ENCODE assay signal across 12 cellular contexts in the genomic region with DNA sequence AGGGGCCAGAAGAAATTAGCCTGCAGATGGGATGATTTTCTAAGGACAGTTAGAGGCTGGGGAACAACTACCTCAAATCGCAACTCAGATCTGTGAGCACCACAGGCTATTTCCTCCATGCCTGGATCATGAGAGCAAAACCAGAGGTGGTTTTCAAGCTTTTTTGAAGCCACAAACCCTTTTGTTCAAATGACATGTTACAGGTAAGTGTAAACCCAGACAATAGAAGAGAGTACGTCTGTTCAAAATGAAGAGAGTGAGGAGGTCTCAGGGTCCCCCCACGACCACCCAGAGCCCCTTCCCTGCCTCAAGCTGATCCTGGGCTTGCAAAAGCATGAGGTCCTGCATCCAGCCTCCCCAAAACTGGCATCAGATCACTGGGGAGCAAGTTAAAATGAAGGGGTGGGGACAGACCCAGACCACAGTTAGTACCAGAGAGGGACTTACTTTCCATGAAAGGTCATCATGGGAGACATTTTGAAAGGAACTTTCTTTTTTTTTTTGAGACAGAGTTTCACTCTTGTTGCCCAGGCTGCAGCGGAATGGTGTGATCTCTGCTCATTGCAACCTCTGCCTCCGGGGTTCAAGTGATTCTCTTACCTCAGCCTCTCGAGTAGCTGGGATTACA. TPM values are rescaled to one million over a fixed set of nuclear protein-coding genes. Genes with fewer than 3 reads are reported as not detected.
A peak's percentile ranks its signal among the peaks of the same experiment; 100 is the strongest.
DNase-seq lines count a peak whose midpoint lies in the region; ATAC-seq and TF ChIP-seq lines count a peak whose summit lies in the region.
"Not testable (repeated sequence)": the region's sequence is repeated elsewhere in the genome, so short reads cannot be mapped to it uniquely, and the experiment has no call there.
"Had no signal": no experiment of that assay in that cellular context is flagged by ENCODE, and none has a peak within 500 bp of the region (broad histone marks: within the 10 kb centered on the region; RNA-seq: fewer than 3 reads in every experiment).

No MANE protein-coding gene starts in this region.

- not testable (repeated sequence) for H4K20me1 ChIP-seq in KMS-11 (ENCODE audit: insufficient read depth)

- not testable (repeated sequence) for H3K27me3 Mint-ChIP-seq in T-helper 2 cell treated with Interferon-gamma antibody and Interleukin-4, amounts not matched to agents 5 μg/mL and 100 μg/mL, for 36 hours (ENCODE audit: low read depth); activated CD8-positive, alpha-beta T cell treated with anti-CD3 and anti-CD28 coated beads, Interleukin-2, amount 10 ng/mL, durations not matched to agents 7 days and 5 days (ENCODE audit: low read depth); activated T-helper 17 cell treated with anti-CD3 and anti-CD28 coated beads, Interleukin-2, amount 50 U/mL, for 72 hours; activated naive CD8-positive, alpha-beta T cell treated with anti-CD3 and anti-CD28 coated beads, Interleukin-2, amount 10 ng/mL, durations not matched to agents 7 days and 5 days; effector memory CD8-positive, alpha-beta T cell

- H3K27ac Mint-ChIP-seq in T-helper 2 cell treated with Interferon-gamma antibody and Interleukin-4, amounts not matched to agents 5 μg/mL and 100 μg/mL, for 36 hours: peak overlapping the region; percentile 41
- peak overlapping the region; percentile 94 for H3K27ac Mint-ChIP-seq in activated CD8-positive, alpha-beta T cell treated with anti-CD3 and anti-CD28 coated beads, Interleukin-2, amount 10 ng/mL, durations not matched to agents 7 days and 5 days
- not testable (repeated sequence) for H3K27ac Mint-ChIP-seq in activated T-helper 17 cell treated with anti-CD3 and anti-CD28 coated beads, Interleukin-2, amount 50 U/mL, for 72 hours
- H3K27ac Mint-ChIP-seq in activated naive CD8-positive, alpha-beta T cell treated with anti-CD3 and anti-CD28 coated beads, Interleukin-2, amount 10 ng/mL, durations not matched to agents 7 days and 5 days: peak overlapping the region; percentile 94
- peak overlapping the region; percentile 78 to 95 for H3K27ac Mint-ChIP-seq in effector memory CD8-positive, alpha-beta T cell

- not testable (repeated sequence) for H3K4me3 ChIP-seq in KMS-11 (IDR thresholded peaks at IDR 0.05; ENCODE audit: insufficient read depth, low read depth, low read length)

- POLR2A ChIA-PET in activated CD8-positive, alpha-beta T cell treated with anti-CD3 and anti-CD28 coated beads, Interleukin-2, amount 10 ng/mL, durations not matched to agents 7 days and 5 days (lab: Charles Lee): interaction anchor here (0.7 kb wide), 1 partner anchor 51 kb away, joined by 3 read pairs; a partner anchor contains a TSS
- POLR2A ChIA-PET in activated naive CD8-positive, alpha-beta T cell treated with anti-CD3 and anti-CD28 coated beads, Interleukin-2, amount 10 ng/mL, durations not matched to agents 7 days and 5 days (lab: Charles Lee): interaction anchor here (1.7 kb wide), 1 partner anchor 18 kb away, joined by 10 read pairs; no protein-coding TSS in a partner anchor

- not testable (repeated sequence) for H2AFZ ChIP-seq in KMS-11 (ENCODE audit: low read depth)

- peak; percentile 64 for ATAC-seq in activated CD8-positive, alpha-beta T cell treated with anti-CD3 and anti-CD28 coated beads, Interleukin-2, amount 10 ng/mL, durations not matched to agents 7 days and 5 days
- peak; percentile 29 for ATAC-seq in activated T-helper 17 cell treated with anti-CD3 and anti-CD28 coated beads, Interleukin-2, amount 50 U/mL, for 72 hours (replicated peaks)
- peak; percentile 63 for ATAC-seq in activated naive CD8-positive, alpha-beta T cell treated with anti-CD3 and anti-CD28 coated beads, Interleukin-2, amount 10 ng/mL, durations not matched to agents 7 days and 5 days (ENCODE audit: low read depth)
- peak; percentile 70 for ATAC-seq in effector memory CD8-positive, alpha-beta T cell (replicated peaks)
- peak; percentile 66 for ATAC-seq in stimulated activated naive CD8-positive, alpha-beta T cell treated with anti-CD3 and anti-CD28 coated beads, Interleukin-15, Interleukin-2, amounts not matched to agents 100 U/mL and 50 U/mL, for 24 hours

- CTCF ChIA-PET in activated CD8-positive, alpha-beta T cell treated with anti-CD3 and anti-CD28 coated beads, Interleukin-2, amount 10 ng/mL, durations not matched to agents 7 days and 5 days (lab: Charles Lee): interaction anchor here (0.8 kb wide), 1 partner anchor 17 kb away, joined by 3 read pairs; no protein-coding TSS in a partner anchor

- not testable (repeated sequence) for H3K9me3 Mint-ChIP-seq in T-helper 2 cell treated with Interferon-gamma antibody and Interleukin-4, amounts not matched to agents 5 μg/mL and 100 μg/mL, for 36 hours; activated CD8-positive, alpha-beta T cell treated with anti-CD3 and anti-CD28 coated beads, Interleukin-2, amount 10 ng/mL, durations not matched to agents 7 days and 5 days (ENCODE audit: insufficient read depth); activated T-helper 17 cell treated with anti-CD3 and anti-CD28 coated beads, Interleukin-2, amount 50 U/mL, for 72 hours; activated naive CD8-positive, alpha-beta T cell treated with anti-CD3 and anti-CD28 coated beads, Interleukin-2, amount 10 ng/mL, durations not matched to agents 7 days and 5 days; effector memory CD8-positive, alpha-beta T cell

- not testable (repeated sequence) for H3K36me3 ChIP-seq in KMS-11 (ENCODE audit: insufficient read depth)

- H3K9ac ChIP-seq in KMS-11: not testable (repeated sequence)

- peak; percentile 16 for DNase-seq in T-helper 2 cell treated with Interferon-gamma antibody and Interleukin-4, amounts not matched to agents 5 μg/mL and 100 μg/mL, for 36 hours (ENCODE audit: low spot score)
- DNase-seq in activated CD8-positive, alpha-beta T cell treated with anti-CD3 and anti-CD28 coated beads, Interleukin-2, amount 10 ng/mL, durations not matched to agents 7 days and 5 days: peak; percentile 73
- peak; percentile 65 for DNase-seq in activated naive CD8-positive, alpha-beta T cell treated with anti-CD3 and anti-CD28 coated beads, Interleukin-2, amount 10 ng/mL, durations not matched to agents 7 days and 5 days
- not testable (repeated sequence) for DNase-seq in effector memory CD8-positive, alpha-beta T cell; stimulated activated naive CD8-positive, alpha-beta T cell treated with anti-CD3 and anti-CD28 coated beads, Interleukin-15, Interleukin-2, amounts not matched to agents 100 U/mL and 50 U/mL, for 24 hours

- not testable (repeated sequence) for H3K79me2 ChIP-seq in KMS-11 (ENCODE audit: insufficient read depth, low read depth)

- H3K4me3 Mint-ChIP-seq in T-helper 2 cell treated with Interferon-gamma antibody and Interleukin-4, amounts not matched to agents 5 μg/mL and 100 μg/mL, for 36 hours; activated T-helper 17 cell treated with anti-CD3 and anti-CD28 coated beads, Interleukin-2, amount 50 U/mL, for 72 hours: not testable (repeated sequence)
- H3K4me3 Mint-ChIP-seq in activated CD8-positive, alpha-beta T cell treated with anti-CD3 and anti-CD28 coated beads, Interleukin-2, amount 10 ng/mL, durations not matched to agents 7 days and 5 days: peak overlapping the region; percentile 65
- H3K4me3 Mint-ChIP-seq in activated naive CD8-positive, alpha-beta T cell treated with anti-CD3 and anti-CD28 coated beads, Interleukin-2, amount 10 ng/mL, durations not matched to agents 7 days and 5 days: peak overlapping the region; percentile 71
- H3K4me3 Mint-ChIP-seq in effector memory CD8-positive, alpha-beta T cell: peak overlapping the region; percentile 47 to 71

- not testable (repeated sequence) for H3K36me3 Mint-ChIP-seq in T-helper 2 cell treated with Interferon-gamma antibody and Interleukin-4, amounts not matched to agents 5 μg/mL and 100 μg/mL, for 36 hours (ENCODE audit: low read depth); activated T-helper 17 cell treated with anti-CD3 and anti-CD28 coated beads, Interleukin-2, amount 50 U/mL, for 72 hours (ENCODE audit: low read depth)
- H3K36me3 Mint-ChIP-seq in activated CD8-positive, alpha-beta T cell treated with anti-CD3 and anti-CD28 coated beads, Interleukin-2, amount 10 ng/mL, durations not matched to agents 7 days and 5 days (ENCODE audit: low read depth): peaks cover 63% of the 10 kb centered on the region
- H3K36me3 Mint-ChIP-seq in activated naive CD8-positive, alpha-beta T cell treated with anti-CD3 and anti-CD28 coated beads, Interleukin-2, amount 10 ng/mL, durations not matched to agents 7 days and 5 days: peaks cover 14% of the 10 kb centered on the region
- peaks cover 17% of the 10 kb centered on the region for H3K36me3 Mint-ChIP-seq in effector memory CD8-positive, alpha-beta T cell (ENCODE audit: insufficient read depth)

- H3K4me1 ChIP-seq in KMS-11 (ENCODE audit: low read depth, poor library complexity, severe bottlenecking): peaks cover 36% of the 10 kb centered on the region

- H3K27me3 ChIP-seq in KMS-11 (ENCODE audit: insufficient read depth, low read depth): not testable (repeated sequence)

- H3K4me2 ChIP-seq in KMS-11: not testable (repeated sequence)

- not testable (repeated sequence) for TF ChIP-seq CTCF in KMS-11 (conservative IDR thresholded peaks at IDR 0.05; ENCODE audit: low read depth, low read length)

- not testable (repeated sequence) for H3K4me1 Mint-ChIP-seq in T-helper 2 cell treated with Interferon-gamma antibody and Interleukin-4, amounts not matched to agents 5 μg/mL and 100 μg/mL, for 36 hours (ENCODE audit: low read depth); activated T-helper 17 cell treated with anti-CD3 and anti-CD28 coated beads, Interleukin-2, amount 50 U/mL, for 72 hours
- peaks cover 81% of the 10 kb centered on the region for H3K4me1 Mint-ChIP-seq in activated CD8-positive, alpha-beta T cell treated with anti-CD3 and anti-CD28 coated beads, Interleukin-2, amount 10 ng/mL, durations not matched to agents 7 days and 5 days (ENCODE audit: low read depth)
- H3K4me1 Mint-ChIP-seq in activated naive CD8-positive, alpha-beta T cell treated with anti-CD3 and anti-CD28 coated beads, Interleukin-2, amount 10 ng/mL, durations not matched to agents 7 days and 5 days: peaks cover 60% of the 10 kb centered on the region
- H3K4me1 Mint-ChIP-seq in effector memory CD8-positive, alpha-beta T cell (ENCODE audit: low read depth in 2 of 2): peaks cover 11 to 26% of the 10 kb centered on the region in 2 donors

- H3K27ac ChIP-seq in KMS-11: peak overlapping the region; percentile 20; the same call in 1 of the 2 replicates

RNA-seq across cellular contexts. Expression of a gene that starts 19.0 kb away (rescaled TPM):
- total RNA-seq in activated CD8-positive, alpha-beta T cell treated with anti-CD3 and anti-CD28 coated beads, Interleukin-2, amount 10 ng/mL, durations not matched to agents 7 days and 5 days: 100 to 1,000 TPM; 423 to 439 TPM
- under 1 TPM in 1 of 2 donors, not detected in 1; 0.63 TPM for total RNA-seq in activated T-helper 17 cell treated with anti-CD3 and anti-CD28 coated beads, Interleukin-2, amount 50 U/mL, for 72 hours
- total RNA-seq in activated naive CD8-positive, alpha-beta T cell treated with anti-CD3 and anti-CD28 coated beads, Interleukin-2, amount 10 ng/mL, durations not matched to agents 7 days and 5 days: 100 to 1,000 TPM; 475 to 483 TPM
- total RNA-seq: A673, H4, PC-9, RPMI7951, SJSA1 had no signal

RNA-seq across cellular contexts. Expression of a gene that starts 52.0 kb away (rescaled TPM):
- total RNA-seq in activated CD8-positive, alpha-beta T cell treated with anti-CD3 and anti-CD28 coated beads, Interleukin-2, amount 10 ng/mL, durations not matched to agents 7 days and 5 days: 100 to 1,000 TPM; 667 to 675 TPM
- total RNA-seq in activated T-helper 17 cell treated with anti-CD3 and anti-CD28 coated beads, Interleukin-2, amount 50 U/mL, for 72 hours: 1 to 10 TPM in 1 of 2 donors, under 1 TPM in 1; 0.80 to 2.7 TPM
- 100 to 1,000 TPM; 666 to 683 TPM for total RNA-seq in activated naive CD8-positive, alpha-beta T cell treated with anti-CD3 and anti-CD28 coated beads, Interleukin-2, amount 10 ng/mL, durations not matched to agents 7 days and 5 days
- total RNA-seq: A673, H4, RPMI7951, SJSA1 had no signal

Comparison
In these comparisons a context has a peak if more than half of its experiments do, and no peak if none do; other contexts are left out.
1. RNA of a gene that starts 19.0 kb away (total RNA-seq): 475 to 483 TPM in activated naive CD8-positive, alpha-beta T cell treated with anti-CD3 and anti-CD28 coated beads, Interleukin-2, amount 10 ng/mL, durations not matched to agents 7 days and 5 days and 423 to 439 TPM in activated CD8-positive, alpha-beta T cell treated with anti-CD3 and anti-CD28 coated beads, Interleukin-2, amount 10 ng/mL, durations not matched to agents 7 days and 5 days; 0.63 TPM in activated T-helper 17 cell treated with anti-CD3 and anti-CD28 coated beads, Interleukin-2, amount 50 U/mL, for 72 hours; every median in the first group is over 100 times any median in the second.
2. RNA of a gene that starts 52.0 kb away (total RNA-seq): 666 to 683 TPM in activated naive CD8-positive, alpha-beta T cell treated with anti-CD3 and anti-CD28 coated beads, Interleukin-2, amount 10 ng/mL, durations not matched to agents 7 days and 5 days and 667 to 675 TPM in activated CD8-positive, alpha-beta T cell treated with anti-CD3 and anti-CD28 coated beads, Interleukin-2, amount 10 ng/mL, durations not matched to agents 7 days and 5 days; 0.80 to 2.7 TPM in activated T-helper 17 cell treated with anti-CD3 and anti-CD28 coated beads, Interleukin-2, amount 50 U/mL, for 72 hours; every median in the first group is over 100 times any median in the second.
3. Peak in every context shown above with its lines, with median percentiles within 50 percentile points of each other: ATAC-seq.